ENCODE assay signal across 31 cellular contexts in the genomic region with DNA sequence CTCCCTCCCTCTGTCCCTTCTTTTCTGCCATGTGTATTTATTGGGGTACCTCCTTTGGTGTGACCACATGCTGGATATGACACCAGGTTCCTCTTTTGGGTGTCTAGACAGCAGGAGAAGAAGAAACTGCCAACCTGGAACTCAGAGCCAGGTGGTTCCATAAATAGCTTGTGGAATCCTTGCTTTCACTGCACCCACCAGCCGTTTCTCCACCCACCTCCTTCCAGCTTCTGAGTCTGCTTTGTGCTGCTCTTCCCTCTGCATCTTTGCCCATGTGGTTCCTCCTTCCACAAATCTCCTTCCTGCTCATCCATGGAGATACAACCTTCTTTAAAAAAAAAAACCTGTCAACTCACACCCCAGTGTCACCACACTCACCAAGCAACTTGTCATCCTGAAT.
"Had no signal": no experiment of that assay in that cellular context is flagged by ENCODE, and none has a peak within 500 bp of the region (broad histone marks: within the 10 kb centered on the region; RNA-seq: fewer than 3 reads in every experiment).

No MANE protein-coding gene starts in this region.

- H3K4me3 ChIP-seq: adrenal gland, body of pancreas, breast epithelium had no signal

- H3K4me1 ChIP-seq: adrenal gland, body of pancreas, breast epithelium had no signal

- H3K27ac ChIP-seq: adrenal gland, body of pancreas, brain microvascular endothelial cell, breast epithelium, VCaP had no signal

- H3K27me3 ChIP-seq: adrenal gland, body of pancreas, brain microvascular endothelial cell had no signal

- DNase-seq: activated B cell treated with CpG ODN at 0.5 μM for 24 hours; activated CD4-positive, alpha-beta memory T cell treated with anti-CD3 and anti-CD28 coated beads for 36 hours; activated CD4-positive, alpha-beta T cell treated with anti-CD3 and anti-CD28 coated beads for 4 hours; activated CD4-positive, alpha-beta T cell treated with anti-CD3 and anti-CD28 coated beads, Interleukin-2, amount 10 ng/mL, durations not matched to agents 24 days and 14 days; activated CD4-positive, alpha-beta T cell treated with anti-CD3 and anti-CD28 coated beads, Interleukin-2, amount 50 U/mL, for 1 hour; activated CD4-positive, alpha-beta T cell treated with anti-CD3 and anti-CD28 coated beads, Interleukin-2, amount 50 U/mL, for 4 hours; activated CD4-positive, CD25-positive, alpha-beta regulatory T cell treated with anti-CD3 and anti-CD28 coated beads, Interleukin-2, amount 50 U/mL, for 72 hours; activated CD8-positive, alpha-beta memory T cell treated with anti-CD3 and anti-CD28 coated beads, Interleukin-2, amount 50 U/mL, for 4 hours; activated CD8-positive, alpha-beta T cell treated with anti-CD3 and anti-CD28 coated beads for 36 hours; activated effector memory CD4-positive, alpha-beta T cell treated with anti-CD3 and anti-CD28 coated beads, Interleukin-2, amount 50 U/mL, for 16 hours; activated gamma-delta T cell treated with Interleukin-2 at 50 U/mL for 16 hours; activated naive CD4-positive, alpha-beta T cell; activated naive CD4-positive, alpha-beta T cell treated with anti-CD3 and anti-CD28 coated beads for 36 hours; activated naive CD4-positive, alpha-beta T cell treated with anti-CD3 and anti-CD28 coated beads, Interleukin-2, amount 50 U/mL, for 16 hours; activated naive CD8-positive, alpha-beta T cell treated with anti-CD3 and anti-CD28 coated beads for 36 hours; activated T-cell treated with anti-CD3 and anti-CD28 coated beads for 4 hours; activated T-cell treated with anti-CD3 and anti-CD28 coated beads, Interleukin-2, amount 50 U/mL, for 1 hour; activated T-cell treated with anti-CD3 and anti-CD28 coated beads, Interleukin-2, amount 50 U/mL, for 4 hours; activated T-cell treated with anti-CD3 and anti-CD28 coated beads, Interleukin-2, amount 50 U/mL, for 72 hours; adrenal gland; amniotic stem cell; aorta; body of pancreas; brain microvascular endothelial cell; central memory CD4-positive, alpha-beta T cell; T-helper 2 cell; T-helper 9 cell had no signal

- H3K9me3 ChIP-seq: adrenal gland, body of pancreas, breast epithelium had no signal

- ATAC-seq: activated CD8-positive, alpha-beta T cell treated with anti-CD3 and anti-CD28 coated beads for 36 hours; activated naive CD4-positive, alpha-beta T cell treated with anti-CD3 and anti-CD28 coated beads, Interleukin-2, amount 50 U/mL, for 72 hours; activated T-cell treated with anti-CD3 and anti-CD28 coated beads, Interleukin-2, amount 50 U/mL, for 4 hours; activated T-cell treated with anti-CD3 and anti-CD28 coated beads, Interleukin-2, amount 50 U/mL, for 72 hours; activated T-helper 17 cell treated with anti-CD3 and anti-CD28 coated beads, Interleukin-2, amount 50 U/mL, for 72 hours; body of pancreas had no signal

- H3K36me3 ChIP-seq: adrenal gland, brain microvascular endothelial cell, breast epithelium had no signal
